ENCODE assay signal across 9 cellular contexts in genomic region chr15:52730163-52730562, GRCh38. TPM values are rescaled to one million over a fixed set of nuclear protein-coding genes. Genes with fewer than 3 reads are reported as not detected.
DNase-seq lines count a peak whose midpoint lies in the region; ATAC-seq, FAIRE-seq and TF ChIP-seq lines count a peak whose summit lies in the region.
"Had no signal": no experiment of that assay in that cellular context is flagged by ENCODE, and none has a peak within 500 bp of the region (broad histone marks: within the 10 kb centered on the region; RNA-seq: fewer than 3 reads in every experiment).

No MANE protein-coding gene starts in this region.

- no peaks in the 10 kb centered on the region for H3K36me3 Mint-ChIP-seq in T-cell

- DNase-seq in T-cell (peak; percentile 7 to 73 (median 40)), foreskin fibroblast (peak; percentile 81 to 88), NCI-H446 (lab: John Stamatoyannopoulos, UW) (no peak), GOT3 (lab: John Stamatoyannopoulos, UW) (no peak), kidney (no peak)
- no peak for DNase-seq in effector CD8-positive, alpha-beta T cell (lab: John Stamatoyannopoulos, UW)
- DNase-seq: right lobe of liver had no signal

- peak; percentile 70 for ATAC-seq in GM18519 (IDR thresholded peaks at IDR 0.05; ENCODE audit: low FRiP score, unreplicated experiment)
- ATAC-seq in HG02798 (IDR thresholded peaks at IDR 0.05; ENCODE audit: poor library complexity, unreplicated experiment): peak; percentile 60
- ATAC-seq in T-cell (replicated peaks in 1 of 4): peak; percentile 94 to 100 (median 98)

- H3K36me3 ChIP-seq in kidney (ENCODE audit: control insufficient read depth in 1 of 2, insufficient read depth in 2 of 2, low read length in 2 of 2): no peaks in the 10 kb centered on the region
- H3K36me3 ChIP-seq: right lobe of liver had no signal

- no peak for FAIRE-seq in kidney (lab: Jason Lieb, UNC)

- intact Hi-C loops in kidney (cut with DNase I): no loop called here

- H3K27ac Mint-ChIP-seq in T-cell: peak overlapping the region; percentile 82 to 90

- H3K4me3 ChIP-seq in foreskin fibroblast (ENCODE audit: low read depth in 1 of 2, low read length in 2 of 2) (no peak overlapping the region), kidney (ENCODE audit: low read length in 2 of 2) (no peak overlapping the region)
- H3K4me3 ChIP-seq: right lobe of liver had no signal

- TF ChIP-seq CTCF in foreskin fibroblast (IDR thresholded peaks at IDR 0.05; ENCODE audit: low read depth, low read length) (no peak), kidney (IDR thresholded peaks at IDR 0.05; ENCODE audit: borderline replicate concordance, extremely low read depth, insufficient read depth) (no peak)

- H3K27me3 Mint-ChIP-seq in T-cell: no peaks in the 10 kb centered on the region

- CTCF ChIA-PET in T-cell (lab: Charles Lee): interaction anchor here (0.6 kb wide), 4 partner anchors 20 to 559 kb away, joined by 3 to 4 read pairs (median 4); no protein-coding TSS in a partner anchor

- H3K27ac ChIP-seq in kidney (ENCODE audit: low read depth in 2 of 2, low read length in 2 of 2): no peak overlapping the region
- H3K27ac ChIP-seq: right lobe of liver had no signal

- no peaks in the 10 kb centered on the region for H3K9me3 ChIP-seq in kidney (ENCODE audit: control insufficient read depth in 1 of 2, low read length in 2 of 2)
- H3K9me3 ChIP-seq: right lobe of liver had no signal

- no peak overlapping the region for H3K9ac ChIP-seq in kidney (ENCODE audit: low read length in 2 of 2)

- POLR2A ChIA-PET in T-cell (lab: Charles Lee): interaction anchor here in 1 of 2 donors (0.6 kb wide), 1 partner anchor 54 kb away, joined by 3 read pairs; no protein-coding TSS in a partner anchor

- H3K9me3 Mint-ChIP-seq in T-cell: no peaks in the 10 kb centered on the region

- H3K4me1 Mint-ChIP-seq in T-cell: peaks cover 13 to 24% (median 21%) of the 10 kb centered on the region in 3 donors

- H3K4me3 Mint-ChIP-seq in T-cell: peak overlapping the region in 2 of 3 donors; percentile 3 to 53

- H3K4me1 ChIP-seq in kidney (ENCODE audit: control insufficient read depth in 1 of 2, insufficient read depth in 1 of 2, low read depth in 1 of 2, low read length in 2 of 2): peaks cover 0 to 2% of the 10 kb centered on the region in 2 donors

RNA-seq across cellular contexts. Expression of gene ATOSA, which starts 51.0 kb away (rescaled TPM):
- total RNA-seq in T-cell: 100 to 1,000 TPM in 2 of 5 donors, 10 to 100 TPM in 3; 88.2 to 121 (median 96.1) TPM
- 38.2 TPM for total RNA-seq in kidney
- 17.3 TPM for polyA plus RNA-seq in kidney (ENCODE audit: insufficient read depth, low read depth, low replicate concordance)

RNA-seq across cellular contexts. Expression of gene ONECUT1, which starts 60.0 kb away (rescaled TPM):
- total RNA-seq in T-cell (under 1 TPM in 1 of 5 donors, not detected in 4; 0.13 TPM), kidney (not detected)
- polyA plus RNA-seq in kidney (ENCODE audit: insufficient read depth, low read depth, low replicate concordance): not detected

Comparison
In these comparisons a context has a peak if more than half of its experiments do, and no peak if none do; other contexts are left out.
1. DNase-seq: peak in T-cell (34 of 34) and foreskin fibroblast (2 of 2); none in NCI-H446 (0 of 2), GOT3 (single experiment), kidney (single experiment) and effector CD8-positive, alpha-beta T cell (single experiment).
2. Peak in every context shown above with its lines, with median percentiles within 50 percentile points of each other: ATAC-seq.